ENCODE assay signal across 8 cellular contexts in genomic region chrX:65985922-65986588, GRCh38. TPM values are rescaled to one million over a fixed set of nuclear protein-coding genes. Genes with fewer than 3 reads are reported as not detected.
DNase-seq lines count a peak whose midpoint lies in the region; ATAC-seq and TF ChIP-seq lines count a peak whose summit lies in the region.

No MANE protein-coding gene starts in this region.

- ATAC-seq in GM18858 (IDR thresholded peaks at IDR 0.05; ENCODE audit: unreplicated experiment) (peak; percentile 75), HG03196 (IDR thresholded peaks at IDR 0.05; ENCODE audit: unreplicated experiment) (peak; percentile 58), PC-3 (peak; percentile 90), HG03139 (IDR thresholded peaks at IDR 0.05; ENCODE audit: unreplicated experiment) (no peak)
- peak; percentile 100 for ATAC-seq in activated T-cell treated with anti-CD3 and anti-CD28 coated beads, Interleukin-2, amount 50 U/mL, for 72 hours (replicated peaks in 1 of 2)

- H3K27me3 ChIP-seq in PC-3 (ENCODE audit: low read length) (no peaks in the 10 kb centered on the region), prostate gland (replicated peaks; ENCODE audit: insufficient read depth) (no peaks in the 10 kb centered on the region)

- H3K4me2 ChIP-seq in PC-3 (ENCODE audit: low read length): no peak overlapping the region

- POLR2A ChIA-PET in PC-3 (lab: Charles Lee; ENCODE audit: unreplicated experiment): no interaction called here

- H3K27ac ChIP-seq in PC-3 (ENCODE audit: low read length): no peak overlapping the region
- H3K27ac ChIP-seq in prostate gland: no peak overlapping the region

- H3K9me3 ChIP-seq in PC-3 (ENCODE audit: low read length) (no peaks in the 10 kb centered on the region), prostate gland (no peaks in the 10 kb centered on the region)

- H3K9me2 ChIP-seq in PC-3 (replicated peaks; ENCODE audit: low read length): no peaks in the 10 kb centered on the region

- WGBS in prostate gland: 21% methylated on average over 5 of the region's 5 CpGs

- no peaks in the 10 kb centered on the region for H4K20me1 ChIP-seq in PC-3 (ENCODE audit: low read length)

- peaks cover 17% of the 10 kb centered on the region for H3K4me1 Mint-ChIP-seq in activated T-cell treated with anti-CD3 and anti-CD28 coated beads, Interleukin-2, amount 50 U/mL, for 72 hours (ENCODE audit: low read depth)

- H2AFZ ChIP-seq in PC-3 (ENCODE audit: low read length): peak overlapping the region; percentile 44; the same call in 1 of the 2 replicates

- TF ChIP-seq CTCF in PC-3 (conservative IDR thresholded peaks at IDR 0.05; ENCODE audit: low read depth, low read length) (peak; percentile 71), fibroblast of villous mesenchyme (IDR thresholded peaks at IDR 0.05; ENCODE audit: insufficient read depth, low read depth, low read length) (peak; percentile 50), prostate gland (IDR thresholded peaks at IDR 0.05) (peak in 3 of 4 experiments; percentile 33 to 60 (median 48))

- no TSS peak for BruUV-seq in PC-3 (replicated peaks; lab: Mats Ljungman, UMichigan)

- DNase-seq in Ammon's horn (ENCODE audit: low spot score) (peak; percentile 33), PC-3 (peak; percentile 80), fibroblast of villous mesenchyme (ENCODE audit: low read depth) (peak; percentile 41), prostate gland (ENCODE audit: low spot score) (peak; percentile 20)
- peak; percentile 47 to 67 for DNase-seq in activated T-cell treated with anti-CD3 and anti-CD28 coated beads, Interleukin-2, amount 50 U/mL, for 72 hours

- H3K4me3 ChIP-seq in PC-3 (ENCODE audit: low read length): no peak overlapping the region
- H3K4me3 ChIP-seq in fibroblast of villous mesenchyme (ENCODE audit: low read depth, low read length): no peak overlapping the region
- no peak overlapping the region for H3K4me3 ChIP-seq in prostate gland

- no peaks in the 10 kb centered on the region for H3K9me3 Mint-ChIP-seq in activated T-cell treated with anti-CD3 and anti-CD28 coated beads, Interleukin-2, amount 50 U/mL, for 72 hours

- intact Hi-C loops in PC-3 (cut with micrococcal nuclease) (loop anchor here (1.0 to 2.0 kb wide), 4 partner anchors 115 to 404 kb away; no protein-coding TSS in a partner anchor), prostate gland (cut with DNase I) (loop anchor here (5.0 kb wide), 1 partner anchor 404 kb away; no protein-coding TSS in a partner anchor)

- H3K79me2 ChIP-seq in PC-3 (ENCODE audit: low read length): no peaks in the 10 kb centered on the region

- H3K36me3 ChIP-seq in PC-3 (ENCODE audit: low read depth, low read length) (no peaks in the 10 kb centered on the region), prostate gland (no peaks in the 10 kb centered on the region)

- H3K27me3 Mint-ChIP-seq in activated T-cell treated with anti-CD3 and anti-CD28 coated beads, Interleukin-2, amount 50 U/mL, for 72 hours (ENCODE audit: low read depth): peaks cover 8% of the 10 kb centered on the region

- TF ChIP-seq POLR2A in prostate gland (IDR thresholded peaks at IDR 0.05): no peak

- peak overlapping the region; percentile 92 for H3K27ac Mint-ChIP-seq in activated T-cell treated with anti-CD3 and anti-CD28 coated beads, Interleukin-2, amount 50 U/mL, for 72 hours

- CTCF ChIA-PET in PC-3 (lab: Charles Lee): interaction anchor here (0.9 kb wide), 1 partner anchor 404 kb away, joined by 4 read pairs; no protein-coding TSS in a partner anchor

- no peak overlapping the region for H3K9ac ChIP-seq in PC-3 (ENCODE audit: low read length)

- no peaks in the 10 kb centered on the region for H3F3A ChIP-seq in PC-3 (ENCODE audit: low read length, unreplicated experiment)

- no peaks in the 10 kb centered on the region for H3K36me3 Mint-ChIP-seq in activated T-cell treated with anti-CD3 and anti-CD28 coated beads, Interleukin-2, amount 50 U/mL, for 72 hours (ENCODE audit: insufficient read depth in 2 of 2)

- H3K4me1 ChIP-seq in PC-3 (ENCODE audit: insufficient read depth, low read length) (peaks cover 4% of the 10 kb centered on the region; the same call in 1 of the 2 replicates), prostate gland (replicated peaks) (no peaks in the 10 kb centered on the region)

- peak overlapping the region in 1 of 2 donors; percentile 67 for H3K4me3 Mint-ChIP-seq in activated T-cell treated with anti-CD3 and anti-CD28 coated beads, Interleukin-2, amount 50 U/mL, for 72 hours

RNA-seq across cellular contexts. Expression of gene VSIG4, which starts 53.8 kb away (rescaled TPM):
- total RNA-seq in PC-3 (2014; rRNA removed): not detected in 2 replicates
- under 1 TPM in 1 of 2 donors, not detected in 1; 0.22 TPM for total RNA-seq in activated T-cell treated with anti-CD3 and anti-CD28 coated beads, Interleukin-2, amount 50 U/mL, for 72 hours
- not detected in 2 replicates for total RNA-seq in fibroblast of villous mesenchyme
- total RNA-seq in prostate gland: 10 to 100 TPM; 14.5 to 31.5 TPM

Comparison
In these comparisons a context has a peak if more than half of its experiments do, and no peak if none do; other contexts are left out.
1. DNase-seq: peak in every context shown above with its lines; median percentile 80 in PC-3; 57 in activated T-cell treated with anti-CD3 and anti-CD28 coated beads, Interleukin-2, amount 50 U/mL, for 72 hours; 41 in fibroblast of villous mesenchyme; 33 in Ammon's horn; 20 in prostate gland.
2. RNA of gene VSIG4, which starts 53.8 kb away (total RNA-seq): 14.5 to 31.5 TPM in prostate gland; 0.22 TPM in activated T-cell treated with anti-CD3 and anti-CD28 coated beads, Interleukin-2, amount 50 U/mL, for 72 hours, not detected in PC-3 and not detected in fibroblast of villous mesenchyme; every median in the first group is over 10 times any median in the second.
3. Peak in every context shown above with its lines, with median percentiles within 50 percentile points of each other: CTCF ChIP-seq.